9 cellular contexts compared by ENCODE assay signal in genomic region chr3:185688808-185689207, GRCh38.
A peak's percentile ranks its signal among the peaks of the same experiment; 100 is the strongest.
DNase-seq lines count a peak whose midpoint lies in the region; ATAC-seq and TF ChIP-seq lines count a peak whose summit lies in the region.
"Had no signal": no experiment of that assay in that cellular context is flagged by ENCODE, and none has a peak within 500 bp of the region (broad histone marks: within the 10 kb centered on the region; RNA-seq: fewer than 3 reads in every experiment).

No MANE protein-coding gene starts in this region.

- H3K4me1 ChIP-seq in stomach, result peaks cover 0 to 4% (median 0%) of the 10 kb centered on the region in 4 donors
- no peaks in the 10 kb centered on the region for H3K4me1 ChIP-seq in Peyer's patch

- TF ChIP-seq EP300 in stomach (IDR thresholded peaks at IDR 0.05), result no peak

- 49 to 62% (median 51%) methylated on average over 4 of the region's 4 CpGs for WGBS in stomach, 5 donors

- TF ChIP-seq POLR2A in stomach (IDR thresholded peaks at IDR 0.05) (no peak), Peyer's patch (IDR thresholded peaks at IDR 0.05) (no peak)

- H3K36me3 ChIP-seq in stomach, result peaks cover 0 to 38% (median 7%) of the 10 kb centered on the region in 4 donors
- H3K36me3 ChIP-seq in Peyer's patch, result peaks cover 0 to 42% (median 0%) of the 10 kb centered on the region in 3 donors

- H3K27me3 ChIP-seq in stomach (peaks cover 0 to 3% (median 0%) of the 10 kb centered on the region in 3 donors), Peyer's patch (no peaks in the 10 kb centered on the region)

- TF ChIP-seq CTCF in stomach (IDR thresholded peaks at IDR 0.05), result no peak
- no peak for TF ChIP-seq CTCF in Peyer's patch (IDR thresholded peaks at IDR 0.05)

- intact Hi-C loops in stomach (cut with DNase I; ENCODE audit: low total_unique reads), result no loop called here

- DNase-seq in activated naive CD4-positive, alpha-beta T cell treated with Interleukin-2 at 50 U/mL for 16 hours, result peak; percentile 6
- DNase-seq in activated naive CD4-positive, alpha-beta T cell treated with anti-CD3 and anti-CD28 coated beads, Interleukin-2, amount 50 U/mL, for 16 hours, result no peak
- DNase-seq in SIG-M5 (lab: John Stamatoyannopoulos, UW) (peak; percentile 69), foreskin melanocyte (peak; percentile 100), stomach (peak; percentile 50), Peyer's patch (no peak)
- DNase-seq: activated B cell treated with CpG ODN at 0.5 μM for 24 hours had no signal

- ATAC-seq in HG03457 (IDR thresholded peaks at IDR 0.05; ENCODE audit: unreplicated experiment) (no peak), GM18517 (IDR thresholded peaks at IDR 0.05; ENCODE audit: unreplicated experiment) (no peak)

- peak overlapping the region in 2 of 5 donors; percentile 30 to 54 for H3K27ac ChIP-seq in stomach
- H3K27ac ChIP-seq in Peyer's patch, result no peak overlapping the region

- H3K9me3 ChIP-seq in stomach (no peaks in the 10 kb centered on the region), Peyer's patch (no peaks in the 10 kb centered on the region)

- H3K4me3 ChIP-seq in stomach (no peak overlapping the region), Peyer's patch (no peak overlapping the region)

Comparison
In these comparisons a context has a peak if more than half of its experiments do, and no peak if none do; other contexts are left out.
1. DNase-seq: peak in activated naive CD4-positive, alpha-beta T cell treated with Interleukin-2 at 50 U/mL for 16 hours (single experiment), SIG-M5 (single experiment), foreskin melanocyte (single experiment) and stomach (single experiment); none in activated naive CD4-positive, alpha-beta T cell treated with anti-CD3 and anti-CD28 coated beads, Interleukin-2, amount 50 U/mL, for 16 hours (single experiment) and Peyer's patch (0 of 3).